ENCODE assay signal across 8 cellular contexts in the genomic region with DNA sequence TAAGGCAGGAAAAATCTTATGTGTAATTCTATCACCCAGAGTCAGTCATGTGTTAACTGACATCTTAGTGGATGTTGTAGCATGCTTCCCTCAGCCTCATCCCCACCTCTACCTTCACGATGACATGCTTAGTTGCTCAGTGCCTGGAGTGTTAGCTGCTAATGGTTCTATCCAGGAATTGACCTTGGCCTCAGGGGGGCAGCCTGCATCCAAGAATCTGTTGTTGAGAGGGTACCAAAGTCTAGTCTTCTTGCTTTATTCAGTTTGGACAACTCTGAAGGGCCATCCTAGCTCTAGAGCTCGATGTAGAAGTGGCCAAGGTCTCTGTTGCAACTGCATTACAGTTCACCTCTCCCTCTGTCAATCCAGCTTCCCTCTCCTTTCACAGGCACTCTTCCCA.
A peak's percentile ranks its signal among the peaks of the same experiment; 100 is the strongest.
DNase-seq lines count a peak whose midpoint lies in the region; ATAC-seq and TF ChIP-seq lines count a peak whose summit lies in the region.

No MANE protein-coding gene starts in this region.

- H3K9me3 ChIP-seq in Loucy (ENCODE audit: insufficient read depth, low read depth, low read length) (no peaks in the 10 kb centered on the region), uterus (no peaks in the 10 kb centered on the region)

- no peak overlapping the region for H3K27ac ChIP-seq in uterus

- H3K27me3 ChIP-seq in Loucy (ENCODE audit: insufficient read depth, low read length, poor library complexity, severe bottlenecking) (no peaks in the 10 kb centered on the region), uterus (no peaks in the 10 kb centered on the region)

- H4K20me1 ChIP-seq in Loucy (ENCODE audit: insufficient read depth, low read length, poor library complexity, severe bottlenecking): no peaks in the 10 kb centered on the region

- H3K4me3 ChIP-seq in Loucy (ENCODE audit: low read length, poor library complexity, severe bottlenecking): no peak overlapping the region
- no peak overlapping the region for H3K4me3 ChIP-seq in astrocyte of the cerebellum (ENCODE audit: low read depth, low read length)
- no peak overlapping the region for H3K4me3 ChIP-seq in uterus

- no peak for TF ChIP-seq POLR2A in uterus (IDR thresholded peaks at IDR 0.05)

- peak; percentile 65 for TF ChIP-seq CTCF in Loucy (conservative IDR thresholded peaks at IDR 0.05; ENCODE audit: low read length)
- TF ChIP-seq CTCF in astrocyte of the cerebellum (IDR thresholded peaks at IDR 0.05; ENCODE audit: low read depth, low read length, missing control alignments): peak; percentile 65
- TF ChIP-seq CTCF in uterus (IDR thresholded peaks at IDR 0.05): peak; percentile 11 to 58 (median 30)

- H2AFZ ChIP-seq in Loucy (ENCODE audit: low read length): no peak overlapping the region

- ATAC-seq in HG02973 (IDR thresholded peaks at IDR 0.05; ENCODE audit: unreplicated experiment) (no peak), GM21390 (IDR thresholded peaks at IDR 0.05; ENCODE audit: unreplicated experiment) (no peak), esophagus mucosa (no peak)

- no peaks in the 10 kb centered on the region for H3K9me2 ChIP-seq in Loucy (replicated peaks; ENCODE audit: low read depth, low read length)

- no peak overlapping the region for H3K4me2 ChIP-seq in Loucy (ENCODE audit: low read depth, low read length, poor library complexity, severe bottlenecking)

- intact Hi-C loops in uterus (cut with DNase I; ENCODE audit: low total_unique reads): no loop called here

- no peaks in the 10 kb centered on the region for H3K79me2 ChIP-seq in Loucy (ENCODE audit: insufficient read depth, low read length)

- H3K4me1 ChIP-seq in Loucy (ENCODE audit: insufficient read depth, low read length, poor library complexity, severe bottlenecking): no peaks in the 10 kb centered on the region
- no peaks in the 10 kb centered on the region for H3K4me1 ChIP-seq in uterus

- no peak overlapping the region for H3K9ac ChIP-seq in Loucy (ENCODE audit: low read depth, low read length, poor library complexity, severe bottlenecking)

- H3F3A ChIP-seq in Loucy (ENCODE audit: low read depth): no peaks in the 10 kb centered on the region

- no peaks in the 10 kb centered on the region for H3K36me3 ChIP-seq in Loucy (ENCODE audit: insufficient read depth, low read length)
- H3K36me3 ChIP-seq in uterus: no peaks in the 10 kb centered on the region

- DNase-seq in ELF-1 (ENCODE audit: low read depth, low spot score) (peak; percentile 28), astrocyte of the cerebellum (ENCODE audit: low read depth) (peak; percentile 28), iris pigment epithelial cell (ENCODE audit: low read depth) (peak; percentile 48), uterus (peak; percentile 44 to 55)

- in situ Hi-C loops in astrocyte of the cerebellum (cut with HindIII; ENCODE audit: low sequenced_read_pairs): no loop called here
